ENCODE assay signal across 8 cellular contexts in genomic region chr19:40225440-40226305, GRCh38. TPM values are rescaled to one million over a fixed set of nuclear protein-coding genes. Genes with fewer than 3 reads are reported as not detected.
DNase-seq lines count a peak whose midpoint lies in the region; ATAC-seq and TF ChIP-seq lines count a peak whose summit lies in the region.

No MANE protein-coding gene starts in this region.

- H3K9ac ChIP-seq in liver (ENCODE audit: low read depth in 1 of 2, low read length in 2 of 2), result peak overlapping the region in 1 of 2 donors; percentile 32

- H3K4me3 ChIP-seq in liver (ENCODE audit: low read depth in 1 of 3, low read length in 3 of 3), result peak overlapping the region in 2 of 3 donors; percentile 15 to 36

- peak overlapping the region; percentile 65 for H3K4me3 Mint-ChIP-seq in activated naive CD8-positive, alpha-beta T cell

- 22% methylated on average over 21 of the region's 21 CpGs for WGBS in liver

- H3K27me3 ChIP-seq in liver (ENCODE audit: control insufficient read depth in 4 of 4, insufficient read depth in 4 of 4, low read length in 3 of 4), result no peaks in the 10 kb centered on the region

- no peaks in the 10 kb centered on the region for H3K36me3 ChIP-seq in liver (ENCODE audit: control insufficient read depth in 4 of 4, insufficient read depth in 3 of 4, low read depth in 1 of 4, low read length in 3 of 4)

- H3K27ac Mint-ChIP-seq in activated naive CD8-positive, alpha-beta T cell, result peak overlapping the region; percentile 58

- H3K27me3 Mint-ChIP-seq in activated naive CD8-positive, alpha-beta T cell, result peaks cover 18% of the 10 kb centered on the region

- H3K4me1 Mint-ChIP-seq in activated naive CD8-positive, alpha-beta T cell (ENCODE audit: low read depth), result peaks cover 41% of the 10 kb centered on the region

- TF ChIP-seq CTCF in 22Rv1 (IDR thresholded peaks at IDR 0.05) (no peak), liver (IDR thresholded peaks at IDR 0.05; ENCODE audit: low read depth, low read length, missing input control) (peak; percentile 9), GM13976 (IDR thresholded peaks at IDR 0.05; ENCODE audit: borderline replicate concordance, control extremely low read depth, extremely low read depth, insufficient read depth, missing control alignments) (no peak)

- H3K36me3 Mint-ChIP-seq in activated naive CD8-positive, alpha-beta T cell, result peaks cover 3% of the 10 kb centered on the region

- no peak for ATAC-seq in GM18909 (IDR thresholded peaks at IDR 0.05; ENCODE audit: poor library complexity, unreplicated experiment)

- no peaks in the 10 kb centered on the region for H3K9me3 Mint-ChIP-seq in activated naive CD8-positive, alpha-beta T cell (ENCODE audit: low read depth)

- H3K27ac ChIP-seq in 22Rv1 (peak overlapping the region; percentile 82), liver (ENCODE audit: low read depth in 1 of 2, low read length in 2 of 2) (peak overlapping the region; percentile 9 to 62)

- no peaks in the 10 kb centered on the region for H3K9me3 ChIP-seq in liver (ENCODE audit: control insufficient read depth in 4 of 4, low read length in 3 of 4)

- in situ Hi-C loops in G401 (cut with HindIII; ENCODE audit: low sequenced_read_pairs) (no loop called here), GM13976 (cut with MboI; ENCODE audit: low sequenced_read_pairs, unreplicated experiment) (loop anchor here (25.0 kb wide), 1 partner anchor 338 kb away; no protein-coding TSS in a partner anchor)

- peak in 1 of 2 donors; percentile 14 for TF ChIP-seq RAD21 in liver (IDR thresholded peaks at IDR 0.05)

- peak; percentile 56 for DNase-seq in G401 (ENCODE audit: low spot score)
- DNase-seq in NCI-H1436 treated with DMSO at 0.1 percent for 48 hours (lab: John Stamatoyannopoulos, UW), result no peak
- no peak for DNase-seq in HT-29 (ENCODE audit: low spot score)
- DNase-seq in GM13976 (ENCODE audit: low spot score), result no peak

- H3K4me1 ChIP-seq in liver (ENCODE audit: control insufficient read depth in 4 of 4, insufficient read depth in 4 of 4, low read length in 3 of 4), result peaks cover 6 to 16% (median 15%) of the 10 kb centered on the region in 4 donors

TF ChIP-seq in liver, 16 proteins besides CTCF, POLR2A, EP300 and RAD21:
- TF ChIP-seq FOXA2 (IDR thresholded peaks at IDR 0.05), result no peak
- peak in 1 of 2 donors; percentile 39 for TF ChIP-seq RXRA (IDR thresholded peaks at IDR 0.05)
- TF ChIP-seq EGR1 (IDR thresholded peaks at IDR 0.05; ENCODE audit: low read depth in 2 of 2), result no peak
- TF ChIP-seq HNF4A (conservative IDR thresholded peaks at IDR 0.05), result peak in 1 of 2 donors; percentile 27

RNA-seq across cellular contexts. Expression of gene CCNP, which starts 0.8 kb away (rescaled TPM):
- total RNA-seq in G401 (2014; rRNA removed; shearing (Covaris generic)), result not detected in 2 replicates
- total RNA-seq in liver, result 1 to 10 TPM in 1 of 2 donors, under 1 TPM in 1; 0.84 to 2.5 TPM
- 1 to 10 TPM; 1.2 to 3.7 TPM for polyA plus RNA-seq in liver
- 0.23 and 1.2 TPM in 2 replicates for total RNA-seq in HT-29 (2014; rRNA removed; shearing (Covaris generic))

RNA-seq across cellular contexts. Expression of gene TTC9B, which starts 7.5 kb away (rescaled TPM):
- not detected in 2 replicates for total RNA-seq in G401 (2014; rRNA removed; shearing (Covaris generic))
- total RNA-seq in liver, result not detected
- polyA plus RNA-seq in liver, result under 1 TPM in 1 of 2 donors, not detected in 1; 0.14 TPM
- 0.94 TPM in 1 of 2 replicates, not detected in the other for total RNA-seq in HT-29 (2014; rRNA removed; shearing (Covaris generic))

RNA-seq across cellular contexts. Expression of gene MAP3K10, which starts 34.4 kb away (rescaled TPM):
- total RNA-seq in G401 (2014; rRNA removed; shearing (Covaris generic)), result 13.8 and 21.7 TPM in 2 replicates
- total RNA-seq in liver, result 1 to 10 TPM in 1 of 2 donors, under 1 TPM in 1; 0.65 to 3.9 TPM
- 1 to 10 TPM in 1 of 2 donors, under 1 TPM in 1; 0.92 to 3.2 TPM for polyA plus RNA-seq in liver
- total RNA-seq in HT-29 (2014; rRNA removed; shearing (Covaris generic)), result 9.7 and 15.2 TPM in 2 replicates

RNA-seq across cellular contexts. Expression of gene AKT2, which starts 59.5 kb away (rescaled TPM):
- 71.8 and 73.5 TPM in 2 replicates for total RNA-seq in G401 (2014; rRNA removed; shearing (Covaris generic))
- 100 to 1,000 TPM in 1 of 2 donors, 10 to 100 TPM in 1; 49.6 to 110 TPM for total RNA-seq in liver
- 10 to 100 TPM; 23.2 to 71.3 TPM for polyA plus RNA-seq in liver
- 223 and 251 TPM in 2 replicates for total RNA-seq in HT-29 (2014; rRNA removed; shearing (Covaris generic))
